ENCODE assay signal across 8 cellular contexts in genomic region chr6:25138697-25139051, GRCh38.
DNase-seq lines count a peak whose midpoint lies in the region; ATAC-seq and TF ChIP-seq lines count a peak whose summit lies in the region.

No MANE protein-coding gene starts in this region.

- H3K36me3 Mint-ChIP-seq in CD8-positive, alpha-beta memory T cell = peaks cover 0 to 20% (median 3%) of the 10 kb centered on the region in 3 donors
- peaks cover 27% of the 10 kb centered on the region for H3K36me3 Mint-ChIP-seq in activated naive CD8-positive, alpha-beta T cell treated with anti-CD3 and anti-CD28 coated beads, Interleukin-2, amount 10 ng/mL, durations not matched to agents 7 days and 5 days

- no peaks in the 10 kb centered on the region for H3K36me3 ChIP-seq in CD8-positive, alpha-beta memory T cell (ENCODE audit: insufficient read depth, low read length)
- no peaks in the 10 kb centered on the region for H3K36me3 ChIP-seq in upper lobe of left lung

- no peaks in the 10 kb centered on the region for H3K9me3 Mint-ChIP-seq in CD8-positive, alpha-beta memory T cell
- peaks cover 1% of the 10 kb centered on the region for H3K9me3 Mint-ChIP-seq in activated naive CD8-positive, alpha-beta T cell treated with anti-CD3 and anti-CD28 coated beads, Interleukin-2, amount 10 ng/mL, durations not matched to agents 7 days and 5 days

- peak overlapping the region; percentile 88 to 95 (median 89) for H3K4me3 Mint-ChIP-seq in CD8-positive, alpha-beta memory T cell
- H3K4me3 Mint-ChIP-seq in activated naive CD8-positive, alpha-beta T cell treated with anti-CD3 and anti-CD28 coated beads, Interleukin-2, amount 10 ng/mL, durations not matched to agents 7 days and 5 days = peak overlapping the region; percentile 95

- CTCF ChIA-PET in CD8-positive, alpha-beta memory T cell (lab: Charles Lee) = interaction anchor here (1.1 to 2.0 kb wide), 2 partner anchors 10 to 111 kb away, joined by 3 to 6 read pairs; no protein-coding TSS in a partner anchor

- peaks cover 22% of the 10 kb centered on the region for H3K4me1 ChIP-seq in CD8-positive, alpha-beta memory T cell (ENCODE audit: insufficient read depth, low read length)
- peaks cover 3 to 29% (median 22%) of the 10 kb centered on the region in 4 donors for H3K4me1 ChIP-seq in upper lobe of left lung

- H3K4me3 ChIP-seq in CD8-positive, alpha-beta memory T cell (ENCODE audit: low read length) = peak overlapping the region; percentile 86
- H3K4me3 ChIP-seq in upper lobe of left lung = peak overlapping the region; percentile 19 to 52 (median 39)

- H3K27ac Mint-ChIP-seq in CD8-positive, alpha-beta memory T cell = peak overlapping the region; percentile 82 to 97 (median 94)
- H3K27ac Mint-ChIP-seq in activated naive CD8-positive, alpha-beta T cell treated with anti-CD3 and anti-CD28 coated beads, Interleukin-2, amount 10 ng/mL, durations not matched to agents 7 days and 5 days = peak overlapping the region; percentile 93

- TF ChIP-seq EP300 in upper lobe of left lung (IDR thresholded peaks at IDR 0.05) = no peak

- H3K27me3 ChIP-seq in CD8-positive, alpha-beta memory T cell (ENCODE audit: insufficient read depth, low read length, poor library complexity, severe bottlenecking) = no peaks in the 10 kb centered on the region
- H3K27me3 ChIP-seq in layer of hippocampus (ENCODE audit: control insufficient read depth, insufficient read depth, low read length) (no peaks in the 10 kb centered on the region), upper lobe of left lung (no peaks in the 10 kb centered on the region)

- DNase-seq in CD8-positive, alpha-beta memory T cell = peak in 2 of 5 donors; percentile 18 to 24
- DNase-seq in activated naive CD8-positive, alpha-beta T cell treated with anti-CD3 and anti-CD28 coated beads, Interleukin-2, amount 10 ng/mL, durations not matched to agents 7 days and 5 days = no peak
- no peak for DNase-seq in upper lobe of left lung
- no peak for DNase-seq in GM19238 (ENCODE audit: insufficient read length, low spot score)
- DNase-seq in cortex of kidney (lab: John Stamatoyannopoulos, UW) = no peak

- H3K27me3 Mint-ChIP-seq in CD8-positive, alpha-beta memory T cell = peaks cover 0 to under 1% of the 10 kb centered on the region in 2 donors
- H3K27me3 Mint-ChIP-seq in activated naive CD8-positive, alpha-beta T cell treated with anti-CD3 and anti-CD28 coated beads, Interleukin-2, amount 10 ng/mL, durations not matched to agents 7 days and 5 days = no peaks in the 10 kb centered on the region

- ATAC-seq in HG02759 (IDR thresholded peaks at IDR 0.05; ENCODE audit: unreplicated experiment) (peak; percentile 16), upper lobe of left lung (ENCODE audit: low FRiP score in 2 of 2) (no peak), HG03175 (IDR thresholded peaks at IDR 0.05; ENCODE audit: unreplicated experiment) (no peak)
- ATAC-seq in activated naive CD8-positive, alpha-beta T cell treated with anti-CD3 and anti-CD28 coated beads, Interleukin-2, amount 10 ng/mL, durations not matched to agents 7 days and 5 days (ENCODE audit: low read depth) = no peak

- no peak for TF ChIP-seq POLR2A in upper lobe of left lung (IDR thresholded peaks at IDR 0.05)

- POLR2A ChIA-PET in CD8-positive, alpha-beta memory T cell (lab: Charles Lee) = interaction anchor here (0.9 to 1.4 kb wide), 4 partner anchors 8 to 417 kb away, joined by 3 to 4 read pairs (median 3); no protein-coding TSS in a partner anchor
- POLR2A ChIA-PET in activated naive CD8-positive, alpha-beta T cell treated with anti-CD3 and anti-CD28 coated beads, Interleukin-2, amount 10 ng/mL, durations not matched to agents 7 days and 5 days (lab: Charles Lee) = interaction anchor here (0.6 to 2.9 kb wide), 7 partner anchors 10 to 894 kb away, joined by 3 to 16 read pairs (median 4); a partner anchor contains a TSS

- 0% methylated on average over 2 of the region's 2 CpGs for WGBS in upper lobe of left lung, 2 donors

- TF ChIP-seq CTCF in upper lobe of left lung (IDR thresholded peaks at IDR 0.05) = no peak

- no peaks in the 10 kb centered on the region for H3K9me3 ChIP-seq in CD8-positive, alpha-beta memory T cell (ENCODE audit: low read length)
- no peaks in the 10 kb centered on the region for H3K9me3 ChIP-seq in upper lobe of left lung

- peaks cover 28 to 45% (median 39%) of the 10 kb centered on the region in 3 donors for H3K4me1 Mint-ChIP-seq in CD8-positive, alpha-beta memory T cell
- peaks cover 24% of the 10 kb centered on the region for H3K4me1 Mint-ChIP-seq in activated naive CD8-positive, alpha-beta T cell treated with anti-CD3 and anti-CD28 coated beads, Interleukin-2, amount 10 ng/mL, durations not matched to agents 7 days and 5 days

- peak overlapping the region; percentile 75 for H3K27ac ChIP-seq in CD8-positive, alpha-beta memory T cell (ENCODE audit: low read depth, low read length)
- H3K27ac ChIP-seq in layer of hippocampus (ENCODE audit: low read depth, low read length) (peak overlapping the region; percentile 53), upper lobe of left lung (peak overlapping the region; percentile 84 to 92 (median 88))
